Comparison of ENCODE assay signal across 9 cellular contexts in genomic region chr18:23135679-23136325, GRCh38. TPM values are rescaled to one million over a fixed set of nuclear protein-coding genes. Genes with fewer than 3 reads are reported as not detected.
DNase-seq lines count a peak whose midpoint lies in the region; ATAC-seq and TF ChIP-seq lines count a peak whose summit lies in the region.
"Had no signal": no experiment of that assay in that cellular context is flagged by ENCODE, and none has a peak within 500 bp of the region (broad histone marks: within the 10 kb centered on the region; RNA-seq: fewer than 3 reads in every experiment).

No MANE protein-coding gene starts in this region.

- ATAC-seq in Right ventricle myocardium inferior (peak; percentile 39), HG03159 (IDR thresholded peaks at IDR 0.05; ENCODE audit: unreplicated experiment) (peak; percentile 22)
- peak; percentile 42 to 58 for ATAC-seq in naive thymus-derived CD8-positive, alpha-beta T cell

- H3K36me3 ChIP-seq in esophagus muscularis mucosa: no peaks in the 10 kb centered on the region

- H3K36me3 Mint-ChIP-seq in naive thymus-derived CD8-positive, alpha-beta T cell: no peaks in the 10 kb centered on the region
- H3K36me3 Mint-ChIP-seq: activated naive CD8-positive, alpha-beta T cell had no signal

- 0% methylated on average over 2 of the region's 112 CpGs for WGBS in esophagus muscularis mucosa

- H3K4me1 Mint-ChIP-seq in naive thymus-derived CD8-positive, alpha-beta T cell: peaks cover 4 to 28% (median 15%) of the 10 kb centered on the region in 4 donors

- no peaks in the 10 kb centered on the region for H3K9me3 ChIP-seq in esophagus muscularis mucosa

- H3K4me1 ChIP-seq in esophagus muscularis mucosa: peaks cover 17 to 41% (median 36%) of the 10 kb centered on the region in 4 donors

- H3K27me3 ChIP-seq in esophagus muscularis mucosa: peaks cover 5 to 55% (median 7%) of the 10 kb centered on the region in 4 donors

- peaks cover 26 to 54% (median 36%) of the 10 kb centered on the region in 5 donors for H3K27me3 Mint-ChIP-seq in naive thymus-derived CD8-positive, alpha-beta T cell

- no peak for DNase-seq in Right ventricle myocardium inferior (ENCODE audit: missing footprints)
- DNase-seq in cardiac septum (ENCODE audit: low spot score): no peak
- DNase-seq in esophagus muscularis mucosa (ENCODE audit: extremely low spot score): no peak
- DNase-seq in naive thymus-derived CD8-positive, alpha-beta T cell: peak in 3 of 10 donors; percentile 7 to 20 (median 19)
- no peak for DNase-seq in NCI-H187 (lab: John Stamatoyannopoulos, UW)
- DNase-seq in SIG-M5 treated with dmso at 0.1 percent for 504 hours (lab: John Stamatoyannopoulos, UW; ENCODE audit: unreplicated experiment): no peak

- H3K4me3 ChIP-seq in WI38 (ENCODE audit: low read depth, low read length) (peak overlapping the region; percentile 90), esophagus muscularis mucosa (peak overlapping the region; percentile 65 to 82 (median 68))

- TF ChIP-seq EP300 in esophagus muscularis mucosa (IDR thresholded peaks at IDR 0.05): no peak

- no peak for TF ChIP-seq CTCF in WI38 (IDR thresholded peaks at IDR 0.05; ENCODE audit: low read depth, low read length)
- no peak for TF ChIP-seq CTCF in esophagus muscularis mucosa (IDR thresholded peaks at IDR 0.05)

- POLR2A ChIA-PET in naive thymus-derived CD8-positive, alpha-beta T cell (lab: Charles Lee): interaction anchor here (0.7 kb wide), 1 partner anchor 11 kb away, joined by 3 read pairs; no protein-coding TSS in a partner anchor

- H3K27ac Mint-ChIP-seq in naive thymus-derived CD8-positive, alpha-beta T cell: no peak overlapping the region
- H3K27ac Mint-ChIP-seq: activated naive CD8-positive, alpha-beta T cell had no signal

- TF ChIP-seq POLR2A in esophagus muscularis mucosa (IDR thresholded peaks at IDR 0.05; ENCODE audit: low read depth): no peak

- H3K9me3 Mint-ChIP-seq in naive thymus-derived CD8-positive, alpha-beta T cell: no peaks in the 10 kb centered on the region

- peak overlapping the region in 3 of 10 donors; percentile 39 to 82 (median 69) for H3K4me3 Mint-ChIP-seq in naive thymus-derived CD8-positive, alpha-beta T cell

- H3K27ac ChIP-seq in esophagus muscularis mucosa (replicated peaks in 1 of 4): peak overlapping the region; percentile 62 to 81 (median 72)

- intact Hi-C loops in Right ventricle myocardium inferior (cut with DNase I) (loop anchor here (5.0 kb wide), 2 partner anchors 101 to 141 kb away; no protein-coding TSS in a partner anchor), cardiac septum (cut with DNase I) (loop anchor here (2.0 kb wide), 1 partner anchor 93 kb away; no protein-coding TSS in a partner anchor), esophagus muscularis mucosa (cut with DNase I) (no loop called here)

RNA-seq across cellular contexts. Expression of gene CABLES1, which starts 0.5 kb away (rescaled TPM):
- total RNA-seq in Right ventricle myocardium inferior: 3.1 TPM
- total RNA-seq in cardiac septum: 1.5 TPM
- 1 to 10 TPM; 3.8 to 8.3 (median 6.4) TPM for total RNA-seq in esophagus muscularis mucosa
- under 1 TPM; 0.82 to 0.99 TPM for total RNA-seq in naive thymus-derived CD8-positive, alpha-beta T cell
- not detected for polyA plus RNA-seq in naive thymus-derived CD8-positive, alpha-beta T cell
